ENCODE assay signal across 27 cellular contexts in genomic region chr11:73233704-73234402, GRCh38. TPM values are rescaled to one million over a fixed set of nuclear protein-coding genes. Genes with fewer than 3 reads are reported as not detected.
A peak's percentile ranks its signal among the peaks of the same experiment; 100 is the strongest.
DNase-seq lines count a peak whose midpoint lies in the region; ATAC-seq, FAIRE-seq and TF ChIP-seq lines count a peak whose summit lies in the region.
"Had no signal": no experiment of that assay in that cellular context is flagged by ENCODE, and none has a peak within 500 bp of the region (broad histone marks: within the 10 kb centered on the region; RNA-seq: fewer than 3 reads in every experiment).

No MANE protein-coding gene starts in this region.

- H3K9me3 ChIP-seq in adrenal gland (replicated peaks in 1 of 3): no peaks in the 10 kb centered on the region
- no peaks in the 10 kb centered on the region for H3K9me3 ChIP-seq in psoas muscle
- H3K9me3 ChIP-seq: esophagus muscularis mucosa, upper lobe of right lung had no signal

- H3K4me3 ChIP-seq in adrenal gland (no peak overlapping the region), psoas muscle (no peak overlapping the region)
- H3K4me3 ChIP-seq: esophagus muscularis mucosa, smooth muscle cell, upper lobe of right lung had no signal

- no peak overlapping the region for H3K27ac Mint-ChIP-seq in glutamatergic neuron (ENCODE audit: unreplicated experiment)
- H3K27ac Mint-ChIP-seq: activated naive CD8-positive, alpha-beta T cell treated with anti-CD3 and anti-CD28 coated beads, Interleukin-2, amount 50 U/mL, for 24 hours; naive thymus-derived CD8-positive, alpha-beta T cell had no signal

- FAIRE-seq in HTR-8/SVneo (lab: Jason Lieb, UNC): peak; percentile 31
- FAIRE-seq: GM18507 had no signal

- ATAC-seq in psoas muscle (no peak), HG03432 (IDR thresholded peaks at IDR 0.05; ENCODE audit: unreplicated experiment) (no peak)
- ATAC-seq: activated naive CD8-positive, alpha-beta T cell treated with anti-CD3 and anti-CD28 coated beads, Interleukin-2, amount 50 U/mL, for 24 hours; HCT116; naive thymus-derived CD8-positive, alpha-beta T cell; upper lobe of right lung had no signal

- H3K27ac ChIP-seq in adrenal gland (no peak overlapping the region), psoas muscle (peak overlapping the region; percentile 90)
- H3K27ac ChIP-seq: esophagus muscularis mucosa, upper lobe of right lung, VCaP had no signal

- TF ChIP-seq CTCF in adrenal gland (IDR thresholded peaks at IDR 0.05) (no peak), glutamatergic neuron (IDR thresholded peaks at IDR 0.05; ENCODE audit: partially characterized antibody, unreplicated experiment) (no peak), psoas muscle (IDR thresholded peaks at IDR 0.05) (no peak)

- no peaks in the 10 kb centered on the region for H3K27me3 ChIP-seq in adrenal gland
- no peaks in the 10 kb centered on the region for H3K27me3 ChIP-seq in psoas muscle (ENCODE audit: insufficient read depth in 3 of 3, low read length in 2 of 3)
- H3K27me3 ChIP-seq: esophagus muscularis mucosa, upper lobe of right lung had no signal

- H3K4me3 Mint-ChIP-seq in glutamatergic neuron (ENCODE audit: unreplicated experiment): no peak overlapping the region
- H3K4me3 Mint-ChIP-seq: activated naive CD8-positive, alpha-beta T cell treated with anti-CD3 and anti-CD28 coated beads, Interleukin-2, amount 50 U/mL, for 24 hours; naive thymus-derived CD8-positive, alpha-beta T cell had no signal

- intact Hi-C loops in adrenal gland (cut with DNase I): loop anchor here in 1 of 2 donors (5.0 kb wide), 1 partner anchor 42 kb away; no protein-coding TSS in a partner anchor
- intact Hi-C loops in psoas muscle (cut with DNase I): loop anchor here (2.0 kb wide), 1 partner anchor 15 kb away; the partner anchor contains the start of gene P2RY2 (in 2 of the 2)

- 91 to 94% (median 93%) methylated on average over 12 to 16 of the region's 16 CpGs for WGBS in adrenal gland, 4 donors
- 80 to 88% (median 85%) methylated on average over 15 to 16 of the region's 16 CpGs for WGBS in psoas muscle, 3 donors

- H3K36me3 ChIP-seq in adrenal gland (replicated peaks in 1 of 2) (no peaks in the 10 kb centered on the region), psoas muscle (ENCODE audit: insufficient read depth in 1 of 2, low read depth in 1 of 2) (peaks cover 0 to 41% of the 10 kb centered on the region in 2 donors)
- H3K36me3 ChIP-seq: upper lobe of right lung had no signal

- no peak for DNase-seq in HTR-8/SVneo (ENCODE audit: insufficient read length, low spot score)
- peak in 4 of 7 donors; percentile 9 to 45 (median 15) for DNase-seq in adrenal gland
- DNase-seq in glutamatergic neuron: peak; percentile 1
- DNase-seq in psoas muscle: no peak
- DNase-seq in anterior cingulate cortex (lab: John Stamatoyannopoulos, UW): no peak
- no peak for DNase-seq in DMS153 (lab: John Stamatoyannopoulos, UW)
- DNase-seq: activated CD4-positive, alpha-beta T cell treated with anti-CD3 and anti-CD28 coated beads for 48 hours; activated CD8-positive, alpha-beta memory T cell treated with anti-CD3 and anti-CD28 coated beads for 24 hours; activated gamma-delta T cell treated with Interleukin-2 at 50 U/mL for 16 hours; activated naive CD8-positive, alpha-beta T cell treated with anti-CD3 and anti-CD28 coated beads, Interleukin-2, amount 50 U/mL, for 24 hours; C1 segment of cervical spinal cord; COR-L47; cortex of kidney; NCI-H1417 treated with DMSO at 0.1 percent for 48 hours; NCI-H2081; NCI-H345; NCI-H774; stimulated activated CD4-positive, alpha-beta T cell treated with anti-CD3 and anti-CD28 coated beads, Interleukin-2, amount 100 ng/mL, for 24 hours; substantia nigra had no signal

- peaks cover 6% of the 10 kb centered on the region for H3K27me3 Mint-ChIP-seq in glutamatergic neuron (ENCODE audit: unreplicated experiment)

- peaks cover 5% of the 10 kb centered on the region for H3K4me1 Mint-ChIP-seq in glutamatergic neuron (ENCODE audit: low read depth, unreplicated experiment)
- H3K4me1 Mint-ChIP-seq: activated naive CD8-positive, alpha-beta T cell treated with anti-CD3 and anti-CD28 coated beads, Interleukin-2, amount 50 U/mL, for 24 hours had no signal

- TF ChIP-seq POLR2A in adrenal gland (IDR thresholded peaks at IDR 0.05): no peak

- H3K4me1 ChIP-seq in adrenal gland (replicated peaks in 1 of 2) (no peaks in the 10 kb centered on the region), psoas muscle (peaks cover 47% of the 10 kb centered on the region)

- no peaks in the 10 kb centered on the region for H3K36me3 Mint-ChIP-seq in glutamatergic neuron (ENCODE audit: unreplicated experiment)
- H3K36me3 Mint-ChIP-seq: naive thymus-derived CD8-positive, alpha-beta T cell had no signal

- peaks cover 2% of the 10 kb centered on the region for H3K9me3 Mint-ChIP-seq in glutamatergic neuron (ENCODE audit: unreplicated experiment)
- H3K9me3 Mint-ChIP-seq: activated naive CD8-positive, alpha-beta T cell treated with anti-CD3 and anti-CD28 coated beads, Interleukin-2, amount 50 U/mL, for 24 hours; naive thymus-derived CD8-positive, alpha-beta T cell had no signal

RNA-seq across cellular contexts. Expression of gene P2RY2, which starts 15.8 kb away (rescaled TPM):
- total RNA-seq in adrenal gland (10 to 100 TPM in 1 of 8 donors, 1 to 10 TPM in 7; 1.8 to 51.6 (median 8.4) TPM), glutamatergic neuron (ENCODE audit: unreplicated experiment) (0.69 TPM), psoas muscle (10 to 100 TPM; 18.7 to 90.9 (median 43.8) TPM)
- polyA plus RNA-seq in adrenal gland (1 to 10 TPM; 1.3 to 8.7 (median 2.2) TPM), psoas muscle (10 to 100 TPM; 43.8 to 50.9 (median 44.9) TPM)
- total RNA-seq: naive thymus-derived CD8-positive, alpha-beta T cell had no signal
- polyA plus RNA-seq: naive thymus-derived CD8-positive, alpha-beta T cell; smooth muscle cell had no signal

RNA-seq across cellular contexts. Expression of gene P2RY6, which starts 38.3 kb away (rescaled TPM):
- total RNA-seq in adrenal gland: 1 to 10 TPM; 3.7 to 5.9 (median 4.6) TPM
- polyA plus RNA-seq in adrenal gland: 1 to 10 TPM in 1 of 3 donors, under 1 TPM in 2; 0.75 to 2.3 (median 0.97) TPM
- not detected for total RNA-seq in glutamatergic neuron (ENCODE audit: unreplicated experiment)
- 1 to 10 TPM in 3 of 4 donors, under 1 TPM in 1; 0.96 to 2.5 (median 1.5) TPM for total RNA-seq in psoas muscle
- polyA plus RNA-seq in psoas muscle: 1 to 10 TPM in 2 of 3 donors, under 1 TPM in 1; 0.59 to 1.6 (median 1.2) TPM
- polyA plus RNA-seq: naive thymus-derived CD8-positive, alpha-beta T cell had no signal

Comparison
In these comparisons a context has a peak if more than half of its experiments do, and no peak if none do; other contexts are left out.
1. DNase-seq: peak in adrenal gland (4 of 7) and glutamatergic neuron (single experiment); none in HTR-8/SVneo (single experiment), psoas muscle (0 of 2), anterior cingulate cortex (0 of 58) and DMS153 (single experiment).